Comparison of ENCODE assay signal across 24 cellular contexts in genomic region chr19:6890421-6890913, GRCh38. TPM values are rescaled to one million over a fixed set of nuclear protein-coding genes. Genes with fewer than 3 reads are reported as not detected.
A peak's percentile ranks its signal among the peaks of the same experiment; 100 is the strongest.
DNase-seq lines count a peak whose midpoint lies in the region; ATAC-seq, FAIRE-seq and TF ChIP-seq lines count a peak whose summit lies in the region.
"Had no signal": no experiment of that assay in that cellular context is flagged by ENCODE, and none has a peak within 500 bp of the region (broad histone marks: within the 10 kb centered on the region; RNA-seq: fewer than 3 reads in every experiment).

No MANE protein-coding gene starts in this region.

- H3K27ac ChIP-seq in HepG2 (ENCODE audit: extremely low read length, insufficient read depth, low read length) (no peak overlapping the region), right lobe of liver (no peak overlapping the region)
- H3K27ac ChIP-seq: dorsolateral prefrontal cortex, epithelial cell of prostate, left ventricle myocardium inferior, SK-N-MC, upper lobe of right lung had no signal

- H3K79me2 ChIP-seq in HepG2 (ENCODE audit: insufficient read depth, low read length) = no peaks in the 10 kb centered on the region

- TF ChIP-seq CTCF in HepG2 (CRISPR knock-in tag; IDR thresholded peaks at IDR 0.05) = no peak
- TF ChIP-seq CTCF in right lobe of liver (IDR thresholded peaks at IDR 0.05) = no peak

- H3K27me3 Mint-ChIP-seq in T-helper 17 cell = no peaks in the 10 kb centered on the region
- H3K27me3 Mint-ChIP-seq in activated naive CD8-positive, alpha-beta T cell treated with anti-CD3 and anti-CD28 coated beads for 36 hours = no peaks in the 10 kb centered on the region
- H3K27me3 Mint-ChIP-seq in stimulated activated naive CD8-positive, alpha-beta T cell treated with anti-CD3 and anti-CD28 coated beads, Interleukin-15, amount 100 ng/mL, for 72 hours = no peaks in the 10 kb centered on the region

- no peaks in the 10 kb centered on the region; a peak in 1 of 5 replicates for H3K27me3 ChIP-seq in HepG2 (ENCODE audit: control insufficient read depth in 1 of 2, insufficient read depth in 2 of 2, low read length in 2 of 2)
- no peaks in the 10 kb centered on the region for H3K27me3 ChIP-seq in right lobe of liver
- H3K27me3 ChIP-seq: upper lobe of right lung had no signal

- H3K4me3 ChIP-seq in HepG2 (replicated peaks in 1 of 3; ENCODE audit: insufficient read depth in 1 of 3, low read depth in 2 of 3, low read length in 3 of 3) = no peak overlapping the region
- H3K4me3 ChIP-seq in right lobe of liver = no peak overlapping the region
- H3K4me3 ChIP-seq: dorsolateral prefrontal cortex, left ventricle myocardium inferior, SK-N-MC, upper lobe of right lung had no signal

- no peaks in the 10 kb centered on the region for H4K20me1 ChIP-seq in HepG2 (ENCODE audit: insufficient read depth, low read length)

- H3K27ac Mint-ChIP-seq in T-helper 17 cell = peak overlapping the region; percentile 37
- peak overlapping the region; percentile 89 for H3K27ac Mint-ChIP-seq in activated naive CD8-positive, alpha-beta T cell treated with anti-CD3 and anti-CD28 coated beads for 36 hours
- peak overlapping the region in 1 of 2 donors; percentile 41 for H3K27ac Mint-ChIP-seq in stimulated activated naive CD8-positive, alpha-beta T cell treated with anti-CD3 and anti-CD28 coated beads, Interleukin-15, amount 100 ng/mL, for 72 hours

- H3K9me3 ChIP-seq in HepG2 (ENCODE audit: low read length) (no peaks in the 10 kb centered on the region), right lobe of liver (no peaks in the 10 kb centered on the region), T-helper 17 cell (ENCODE audit: control insufficient read depth, low read length, poor library complexity, severe bottlenecking) (peaks cover 3% of the 10 kb centered on the region)
- H3K9me3 ChIP-seq: Caco-2, upper lobe of right lung had no signal

- peak overlapping the region; percentile 22 for H3K4me3 Mint-ChIP-seq in T-helper 17 cell
- no peak overlapping the region for H3K4me3 Mint-ChIP-seq in activated naive CD8-positive, alpha-beta T cell treated with anti-CD3 and anti-CD28 coated beads for 36 hours
- H3K4me3 Mint-ChIP-seq in stimulated activated naive CD8-positive, alpha-beta T cell treated with anti-CD3 and anti-CD28 coated beads, Interleukin-15, amount 100 ng/mL, for 72 hours = peak overlapping the region in 1 of 2 donors; percentile 66

- DNase-seq in HepG2 (ENCODE audit: low spot score) = no peak
- no peak for DNase-seq in right lobe of liver
- DNase-seq in T-helper 17 cell = no peak
- DNase-seq in activated naive CD8-positive, alpha-beta T cell treated with anti-CD3 and anti-CD28 coated beads for 36 hours = no peak
- DNase-seq in stimulated activated naive CD8-positive, alpha-beta T cell treated with anti-CD3 and anti-CD28 coated beads, Interleukin-15, amount 100 ng/mL, for 72 hours = no peak
- DNase-seq in NCI-H526 (lab: John Stamatoyannopoulos, UW) = no peak
- no peak for DNase-seq in NCI-H1092 (lab: John Stamatoyannopoulos, UW)
- DNase-seq: activated CD4-positive, CD25-positive, alpha-beta regulatory T cell; anterior cingulate cortex; Caco-2; caudate nucleus; dorsolateral prefrontal cortex; heart right ventricle; left ventricle myocardium inferior; NCI-H146; NCI-H524 treated with DMSO at 0.1 percent for 48 hours; RPMI8226; small intestine; T1000; upper lobe of right lung had no signal

- TF ChIP-seq RAD21 in HepG2 (CRISPR knock-in tag; IDR thresholded peaks at IDR 0.05) = no peak

- H3K9me3 Mint-ChIP-seq in activated naive CD8-positive, alpha-beta T cell treated with anti-CD3 and anti-CD28 coated beads for 36 hours = peaks cover 45% of the 10 kb centered on the region
- peaks cover 38 to 45% of the 10 kb centered on the region in 2 donors for H3K9me3 Mint-ChIP-seq in stimulated activated naive CD8-positive, alpha-beta T cell treated with anti-CD3 and anti-CD28 coated beads, Interleukin-15, amount 100 ng/mL, for 72 hours

- no TSS peak for BruUV-seq in HepG2 (replicated peaks; lab: Mats Ljungman, UMichigan)

- TF ChIP-seq POLR2A in HepG2 (IDR thresholded peaks at IDR 0.05; ENCODE audit: insufficient read depth in 1 of 2, low read depth in 2 of 2, low read length in 2 of 2) = no peak
- no peak for TF ChIP-seq POLR2A in right lobe of liver (IDR thresholded peaks at IDR 0.05)

- POLR2A ChIA-PET in HepG2 (lab: Yijun Ruan, JAX) = no interaction called here

- FAIRE-seq in HepG2 (lab: Jason Lieb, UNC) = no peak
- FAIRE-seq: small intestine had no signal

- H3K4me1 Mint-ChIP-seq in T-helper 17 cell = peaks cover 22% of the 10 kb centered on the region
- peaks cover 50% of the 10 kb centered on the region for H3K4me1 Mint-ChIP-seq in activated naive CD8-positive, alpha-beta T cell treated with anti-CD3 and anti-CD28 coated beads for 36 hours
- peaks cover 61% of the 10 kb centered on the region for H3K4me1 Mint-ChIP-seq in stimulated activated naive CD8-positive, alpha-beta T cell treated with anti-CD3 and anti-CD28 coated beads, Interleukin-15, amount 100 ng/mL, for 72 hours

- no peak overlapping the region for H2AFZ ChIP-seq in HepG2 (ENCODE audit: low read length)

- 0% methylated on average over 3 of the region's 3 CpGs for WGBS in HepG2 (ENCODE audit: low lambda C conversion rate)
- WGBS in right lobe of liver (ENCODE audit: insufficient coverage, low coverage, low lambda C conversion rate, missing lambda C conversion rate) = 33% methylated on average over 2 of the region's 3 CpGs

- H3K36me3 ChIP-seq in HepG2 (replicated peaks in 1 of 2; ENCODE audit: control insufficient read depth in 1 of 2, insufficient read depth in 2 of 2, low read length in 2 of 2) (no peaks in the 10 kb centered on the region), right lobe of liver (no peaks in the 10 kb centered on the region)
- H3K36me3 ChIP-seq: heart right ventricle, left ventricle myocardium inferior, upper lobe of right lung had no signal

- no peak overlapping the region for H3K4me2 ChIP-seq in HepG2 (ENCODE audit: low read depth, low read length)

- ATAC-seq in HepG2 = no peak
- ATAC-seq in right lobe of liver = no peak
- peak; percentile 60 for ATAC-seq in T-helper 17 cell
- peak; percentile 62 for ATAC-seq in stimulated activated naive CD8-positive, alpha-beta T cell treated with anti-CD3 and anti-CD28 coated beads, Interleukin-15, amount 100 ng/mL, for 72 hours
- no peak for ATAC-seq in HG03108 (IDR thresholded peaks at IDR 0.05; ENCODE audit: unreplicated experiment)
- ATAC-seq: heart right ventricle, upper lobe of right lung had no signal

- TF ChIP-seq EP300 in HepG2 (IDR thresholded peaks at IDR 0.05; ENCODE audit: low read depth in 2 of 2, low read length in 2 of 2) = no peak
- TF ChIP-seq EP300 in HepG2 (CRISPR knock-in tag; IDR thresholded peaks at IDR 0.05; ENCODE audit: borderline replicate concordance) = no peak

- no peak overlapping the region for H3K9ac ChIP-seq in HepG2 (ENCODE audit: insufficient read depth, low read depth, low read length)

- intact Hi-C loops in HepG2 (cut with micrococcal nuclease; ENCODE audit: unreplicated experiment) = no loop called here
- intact Hi-C loops in right lobe of liver (cut with DNase I) = no loop called here

- no peaks in the 10 kb centered on the region for H3K36me3 Mint-ChIP-seq in T-helper 17 cell (ENCODE audit: low read depth)
- peaks cover 40% of the 10 kb centered on the region for H3K36me3 Mint-ChIP-seq in activated naive CD8-positive, alpha-beta T cell treated with anti-CD3 and anti-CD28 coated beads for 36 hours

- H3K4me1 ChIP-seq in HepG2 (ENCODE audit: insufficient read depth, low read length) (no peaks in the 10 kb centered on the region), right lobe of liver (no peaks in the 10 kb centered on the region)
- H3K4me1 ChIP-seq: Caco-2, left ventricle myocardium inferior, upper lobe of right lung had no signal

- in situ Hi-C loops in HepG2 (cut with HindIII; ENCODE audit: extremely low pct_ligation_motif_present, low pct_unique_long_range_greater_than_20kb) = no loop called here

- CTCF ChIA-PET in HepG2 (lab: Yijun Ruan, JAX; ENCODE audit: low intra/inter-chr PET ratio, low total read pairs) = no interaction called here

TF ChIP-seq in HepG2, 621 proteins besides CTCF, POLR2A, EP300 and RAD21 (continues in another document):
- TF ChIP-seq EEA1 (CRISPR knock-in tag; IDR thresholded peaks at IDR 0.05; ENCODE audit: borderline replicate concordance) (no peak), ZNF768 (CRISPR knock-in tag; IDR thresholded peaks at IDR 0.05) (peak; percentile 44; the same call in 1 of the 2 replicates)

RNA-seq across cellular contexts. Expression of gene ADGRE1, which starts 3.1 kb away (rescaled TPM):
- total RNA-seq in HepG2 (2016; rRNA removed; fragmentation: Illumina TruSeq; extraction: Trizol) = not detected in 2 replicates
- not detected in 2 replicates for total RNA-seq in HepG2 (2016; cell fraction: cytosol; rRNA removed; fragmentation: Illumina TruSeq; extraction: Trizol; ENCODE audit: low read depth)
- not detected in 2 replicates for total RNA-seq in HepG2 (2016; cell fraction: insoluble cytoplasmic fraction; rRNA removed; fragmentation: Illumina TruSeq; extraction: Trizol)
- not detected in 2 replicates for total RNA-seq in HepG2 (2016; cell fraction: membrane; rRNA removed; fragmentation: Illumina TruSeq; extraction: Trizol)
- total RNA-seq in HepG2 (2016; cell fraction: nucleus; rRNA removed; fragmentation: Illumina TruSeq; extraction: Trizol) = not detected in 2 replicates
- not detected in 2 replicates for polyA plus RNA-seq in HepG2 (2011; rRNA removed)
- 0.01 TPM in 1 of 2 replicates, not detected in the other for polyA plus RNA-seq in HepG2 (2011; cell fraction: cytosol; rRNA removed)
- not detected in 2 replicates for polyA plus RNA-seq in HepG2 (2011; cell fraction: nucleus; rRNA removed)
- not detected in 2 replicates for polyA plus RNA-seq in HepG2 (2012)
- not detected in 2 replicates for polyA plus RNA-seq in HepG2 (2016; cell fraction: cytosol; fragmentation: Illumina TruSeq; extraction: Trizol; ENCODE audit: low read depth)
- not detected in 2 replicates for polyA plus RNA-seq in HepG2 (2016; cell fraction: insoluble cytoplasmic fraction; fragmentation: Illumina TruSeq; extraction: Trizol; ENCODE audit: low read depth)
- not detected in 2 replicates for polyA plus RNA-seq in HepG2 (2016; cell fraction: membrane; fragmentation: Illumina TruSeq; extraction: Trizol; ENCODE audit: low read depth)
- polyA plus RNA-seq in HepG2 (2016; cell fraction: nucleus; fragmentation: Illumina TruSeq; extraction: Trizol; ENCODE audit: insufficient read depth, low read depth) = not detected in 2 replicates
- 0.84 TPM in 1 of 2 replicates, not detected in the other for polyA minus RNA-seq in HepG2 (2011; rRNA and poly(A)+ RNA removed; ENCODE audit: low replicate concordance)
- polyA minus RNA-seq in HepG2 (2011; cell fraction: cytosol; rRNA and poly(A)+ RNA removed) = not detected in 2 replicates
- not detected in 2 replicates for polyA minus RNA-seq in HepG2 (2011; cell fraction: nucleus; rRNA and poly(A)+ RNA removed)
- total RNA-seq in right lobe of liver = 1 to 10 TPM in 2 of 6 experiments, under 1 TPM in 4; 0.18 to 3.3 (median 0.75) TPM
- 1 to 10 TPM; 3.6 to 6.6 TPM for total RNA-seq in T-helper 17 cell
- total RNA-seq in activated naive CD8-positive, alpha-beta T cell treated with anti-CD3 and anti-CD28 coated beads for 36 hours = 1 to 10 TPM in 1 of 2 experiments, under 1 TPM in 1; 0.88 to 1.3 TPM
- total RNA-seq: Caco-2, fibroblast of villous mesenchyme, left ventricle myocardium inferior had no signal

Comparison
In these comparisons a context has a peak if more than half of its experiments do, and no peak if none do; other contexts are left out.
1. ATAC-seq: peak in T-helper 17 cell (single experiment) and stimulated activated naive CD8-positive, alpha-beta T cell treated with anti-CD3 and anti-CD28 coated beads, Interleukin-15, amount 100 ng/mL, for 72 hours (single experiment); none in HepG2 (single experiment), right lobe of liver (0 of 4) and HG03108 (single experiment).